8 cellular contexts compared by ENCODE assay signal in the genomic region with DNA sequence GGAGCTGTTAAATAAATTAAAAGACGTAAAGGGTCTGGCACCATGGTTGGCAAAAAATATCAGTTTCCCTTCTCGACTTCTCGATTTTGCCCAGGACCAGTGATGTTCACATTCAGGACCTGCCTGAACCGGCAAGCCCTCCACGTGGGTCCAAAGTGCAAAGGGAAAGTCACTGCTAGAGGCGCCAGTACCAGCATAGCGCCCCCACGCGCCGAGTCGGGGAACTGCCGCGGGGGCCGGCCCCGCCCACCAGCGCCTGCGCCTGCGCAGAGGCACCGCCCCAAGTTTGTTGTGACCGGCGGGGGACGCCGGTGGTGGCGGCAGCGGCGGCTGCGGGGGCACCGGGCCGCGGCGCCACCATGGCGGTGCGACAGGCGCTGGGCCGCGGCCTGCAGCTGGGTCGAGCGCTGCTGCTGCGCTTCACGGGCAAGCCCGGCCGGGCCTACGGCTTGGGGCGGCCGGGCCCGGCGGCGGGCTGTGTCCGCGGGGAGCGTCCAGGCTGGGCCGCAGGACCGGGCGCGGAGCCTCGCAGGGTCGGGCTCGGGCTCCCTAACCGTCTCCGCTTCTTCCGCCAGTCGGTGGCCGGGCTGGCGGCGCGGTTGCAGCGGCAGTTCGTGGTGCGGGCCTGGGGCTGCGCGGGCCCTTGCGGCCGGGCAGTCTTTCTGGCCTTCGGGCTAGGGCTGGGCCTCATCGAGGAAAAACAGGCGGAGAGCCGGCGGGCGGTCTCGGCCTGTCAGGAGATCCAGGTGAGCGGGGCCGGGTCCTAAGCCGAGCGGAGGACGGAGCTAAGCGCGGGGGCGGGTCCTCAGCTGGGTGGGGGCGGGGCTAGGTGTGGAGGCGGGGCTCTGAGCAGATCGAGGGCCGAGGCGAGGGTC.
DNase-seq lines count a peak whose midpoint lies in the region; ATAC-seq and TF ChIP-seq lines count a peak whose summit lies in the region.

PINK1 (plus strand) TSS at position 269 of the 875 bp plus-strand sequence; CDS start at position 360, 91 bp downstream.

- TF ChIP-seq CTCF in GM12872 (IDR thresholded peaks at IDR 0.05; ENCODE audit: insufficient read depth, low read depth, low read length), result peak; percentile 96

- DNase-seq in NCI-H226 (peak; percentile 57), kidney glomerular epithelial cell (lab: John Stamatoyannopoulos, UW) (peak; percentile 61)
- DNase-seq in activated CD4-positive, alpha-beta T cell treated with anti-CD3 and anti-CD28 coated beads for 4 hours, result peak; percentile 80 to 83
- peak; percentile 69 to 74 for DNase-seq in stimulated activated CD4-positive, alpha-beta T cell treated with anti-CD3 and anti-CD28 coated beads, Interleukin-15, amount 100 ng/mL, for 48 hours (ENCODE audit: low read depth in 2 of 2)

- peak within 1 kb of the TSS; percentile 77 for H3K27ac ChIP-seq in cingulate gyrus (ENCODE audit: low read depth, low read length)

- peak; percentile 55 for ATAC-seq in HG02981 (IDR thresholded peaks at IDR 0.05; ENCODE audit: unreplicated experiment)
- ATAC-seq in HG03045 (IDR thresholded peaks at IDR 0.05; ENCODE audit: unreplicated experiment), result no peak
